Comparison of ENCODE assay signal across 8 cellular contexts in the genomic region with DNA sequence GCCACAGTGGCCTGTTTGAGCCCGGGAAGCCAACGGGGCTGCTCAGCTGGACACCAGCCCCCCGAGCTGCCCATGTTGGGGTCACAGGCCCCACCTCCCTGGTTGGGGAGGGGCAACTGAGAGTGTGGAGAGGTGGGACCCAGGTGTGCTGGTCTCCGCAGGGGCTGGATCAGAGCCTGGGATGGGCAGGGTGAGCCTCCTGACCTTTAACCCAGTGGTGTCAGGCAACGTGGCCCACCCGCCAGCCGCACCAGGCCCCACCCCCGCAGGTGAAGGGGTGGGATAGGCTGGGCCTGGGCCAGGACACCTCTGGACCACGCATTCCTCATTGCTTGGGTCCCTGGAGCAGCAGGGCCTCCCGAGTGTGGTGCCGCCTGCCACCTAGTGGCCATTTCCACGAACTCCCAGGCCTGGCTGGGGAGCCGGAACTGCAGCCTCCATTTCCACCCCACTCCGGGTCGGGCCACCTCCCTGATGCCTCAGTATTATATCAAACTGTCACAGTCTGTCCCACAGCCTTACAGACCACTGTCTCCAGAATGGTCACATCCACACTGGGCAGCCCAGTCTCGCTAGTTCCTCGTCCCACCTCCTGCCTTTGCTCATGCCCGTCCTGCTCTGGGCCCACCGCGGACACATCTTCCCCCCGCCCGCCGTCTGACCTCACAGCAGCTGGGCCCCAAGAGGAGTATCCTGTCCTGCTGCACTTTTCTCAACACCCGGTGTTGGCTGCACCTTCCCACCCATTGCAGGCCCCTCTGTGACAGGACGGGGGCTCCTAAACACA. TPM values are rescaled to one million over a fixed set of nuclear protein-coding genes. Genes with fewer than 3 reads are reported as not detected.
DNase-seq lines count a peak whose midpoint lies in the region; ATAC-seq and TF ChIP-seq lines count a peak whose summit lies in the region.

No MANE protein-coding gene starts in this region.

- H3K27me3 Mint-ChIP-seq in progenitor cell of endocrine pancreas = no peaks in the 10 kb centered on the region

- peak overlapping the region in 1 of 2 donors; percentile 73 for H3K27ac Mint-ChIP-seq in activated naive CD4-positive, alpha-beta T cell treated with anti-CD3 and anti-CD28 coated beads, Interleukin-2, amount 50 U/mL, for 72 hours
- H3K27ac Mint-ChIP-seq in progenitor cell of endocrine pancreas = no peak overlapping the region

- no peak overlapping the region for H3K4me3 ChIP-seq in cardiac muscle cell

- no peaks in the 10 kb centered on the region for H3K9me3 ChIP-seq in cardiac muscle cell (ENCODE audit: low read depth)

- H3K36me3 Mint-ChIP-seq in activated naive CD4-positive, alpha-beta T cell treated with anti-CD3 and anti-CD28 coated beads, Interleukin-2, amount 50 U/mL, for 72 hours = peaks cover 0 to 16% of the 10 kb centered on the region in 2 donors
- H3K36me3 Mint-ChIP-seq in progenitor cell of endocrine pancreas (ENCODE audit: insufficient read depth) = peaks cover 17% of the 10 kb centered on the region

- H3K4me1 ChIP-seq in cardiac muscle cell (ENCODE audit: low read depth) = no peaks in the 10 kb centered on the region

- peak; percentile 33 for DNase-seq in NCI-H2171 treated with DMSO at 0.1 percent for 48 hours (lab: John Stamatoyannopoulos, UW)
- no peak for DNase-seq in NCI-H2171 (lab: John Stamatoyannopoulos, UW)
- DNase-seq in SW 1271 (lab: John Stamatoyannopoulos, UW) = peak; percentile 22 to 58
- DNase-seq in activated naive CD4-positive, alpha-beta T cell treated with anti-CD3 and anti-CD28 coated beads, Interleukin-2, amount 50 U/mL, for 72 hours (ENCODE audit: low spot score in 2 of 2) = peak; percentile 77 to 81
- DNase-seq in cardiac muscle cell (ENCODE audit: low read depth in 1 of 2, low spot score in 1 of 2) = peak; percentile 77 to 81
- DNase-seq in progenitor cell of endocrine pancreas (ENCODE audit: low spot score, unreplicated experiment) = peak; percentile 68
- DNase-seq in ureter (ENCODE audit: low spot score) = peak; percentile 80

- TF ChIP-seq CTCF in LNCAP (IDR thresholded peaks at IDR 0.05) (peak; percentile 90), cardiac muscle cell (IDR thresholded peaks at IDR 0.05; ENCODE audit: low read depth, low read length) (peak; percentile 84), progenitor cell of endocrine pancreas (IDR thresholded peaks at IDR 0.05; ENCODE audit: unreplicated experiment) (peak; percentile 94)

- no peaks in the 10 kb centered on the region for H3K27me3 ChIP-seq in cardiac muscle cell

- H3K9me3 Mint-ChIP-seq in activated naive CD4-positive, alpha-beta T cell treated with anti-CD3 and anti-CD28 coated beads, Interleukin-2, amount 50 U/mL, for 72 hours = no peaks in the 10 kb centered on the region
- no peaks in the 10 kb centered on the region for H3K9me3 Mint-ChIP-seq in progenitor cell of endocrine pancreas (ENCODE audit: low read depth)

- H3K27ac ChIP-seq in cardiac muscle cell = no peak overlapping the region

- H3K36me3 ChIP-seq in cardiac muscle cell = peaks cover 2% of the 10 kb centered on the region

- peak; percentile 94 to 95 for ATAC-seq in activated naive CD4-positive, alpha-beta T cell treated with anti-CD3 and anti-CD28 coated beads, Interleukin-2, amount 50 U/mL, for 72 hours

- no peaks in the 10 kb centered on the region for H3K4me1 Mint-ChIP-seq in progenitor cell of endocrine pancreas (ENCODE audit: low read depth)

- H3K4me3 Mint-ChIP-seq in progenitor cell of endocrine pancreas (ENCODE audit: low read depth) = no peak overlapping the region

RNA-seq across cellular contexts. Expression of a gene that starts 13.3 kb away (rescaled TPM):
- 100 to 1,000 TPM; 118 to 149 TPM for total RNA-seq in activated naive CD4-positive, alpha-beta T cell treated with anti-CD3 and anti-CD28 coated beads, Interleukin-2, amount 50 U/mL, for 72 hours
- total RNA-seq in cardiac muscle cell (83.2 and 118 TPM in 2 replicates), progenitor cell of endocrine pancreas (123 and 124 TPM in 2 replicates), ureter (183 TPM)
- 41.9 and 57.7 TPM in 2 replicates for polyA plus RNA-seq in cardiac muscle cell
